In genomic region chr5:611731-612486, GRCh38 we compare ENCODE assay signal across 8 cellular contexts. TPM values are rescaled to one million over a fixed set of nuclear protein-coding genes. Genes with fewer than 3 reads are reported as not detected.
DNase-seq lines count a peak whose midpoint lies in the region; ATAC-seq and TF ChIP-seq lines count a peak whose summit lies in the region.

Gene CEP72, plus strand, starts transcription at chr5:612340. Its CDS starts 22 bp downstream, at chr5:612362.

- no peak for TF ChIP-seq CTCF in Caco-2 (IDR thresholded peaks at IDR 0.05; ENCODE audit: insufficient read depth in 1 of 2, low read depth in 1 of 2, low read length in 1 of 2, severe bottlenecking in 1 of 2, unreplicated experiment in 1 of 2)
- no peak for TF ChIP-seq CTCF in OCI-LY1 (IDR thresholded peaks at IDR 0.05; ENCODE audit: low read length)
- TF ChIP-seq CTCF in epithelial cell of esophagus (IDR thresholded peaks at IDR 0.05; ENCODE audit: insufficient read depth, low read depth, low read length, missing control alignments): no peak

- DNase-seq in Caco-2 (peak; percentile 91 to 92), epithelial cell of esophagus (ENCODE audit: low read depth) (peak; percentile 90), mucosa of gallbladder (ENCODE audit: low spot score) (peak; percentile 91)
- peak; percentile 98 for DNase-seq in activated CD8-positive, alpha-beta memory T cell treated with anti-CD3 and anti-CD28 coated beads, Interleukin-2, amount 50 U/mL, for 48 hours
- peak; percentile 90 to 93 for DNase-seq in stimulated activated CD8-positive, alpha-beta memory T cell treated with anti-CD3 and anti-CD28 coated beads, Interleukin-2, amount 100 ng/mL, for 48 hours (ENCODE audit: low read depth in 2 of 2)

- ATAC-seq in GM21381 (IDR thresholded peaks at IDR 0.05; ENCODE audit: unreplicated experiment): peak; percentile 85

- H3K4me2 ChIP-seq in OCI-LY1 (ENCODE audit: low read length): peak within 1 kb of the TSS; percentile 84

- no TSS peak for BruUV-seq in Caco-2 (replicated peaks; lab: Mats Ljungman, UMichigan)

- H3K9me2 ChIP-seq in OCI-LY1 (ENCODE audit: low read depth, low read length): no peaks in the 10 kb centered on the region

- H3K4me3 Mint-ChIP-seq in Caco-2 (ENCODE audit: unreplicated experiment): peak within 1 kb of the TSS; percentile 93

- H3F3A ChIP-seq in OCI-LY1 (ENCODE audit: insufficient read depth, low read length): no peaks in the 10 kb centered on the region

- H3K27me3 Mint-ChIP-seq in Caco-2 (ENCODE audit: insufficient read depth, unreplicated experiment): no peaks in the 10 kb centered on the region

- H3K9me3 ChIP-seq in Caco-2 (peaks cover 13% of the 10 kb centered on the region; the same call in 1 of the 2 replicates), HUES6 (ENCODE audit: control insufficient read depth, insufficient read depth, low read depth, low read length) (no peaks in the 10 kb centered on the region), OCI-LY1 (ENCODE audit: low read length) (peaks cover 7% of the 10 kb centered on the region; the same call in 1 of the 2 replicates)

- H3K36me3 ChIP-seq in Caco-2 (ENCODE audit: control insufficient read depth, insufficient read depth, low read length) (no peaks in the 10 kb centered on the region), HUES6 (ENCODE audit: control insufficient read depth, insufficient read depth, low read length) (no peaks in the 10 kb centered on the region), OCI-LY1 (ENCODE audit: insufficient read depth, low read length) (peaks cover 30% of the 10 kb centered on the region)

- H3K4me1 Mint-ChIP-seq in Caco-2 (ENCODE audit: low read depth, unreplicated experiment): peaks cover 13% of the 10 kb centered on the region

- peaks cover 33% of the 10 kb centered on the region for H3K9me3 Mint-ChIP-seq in Caco-2 (ENCODE audit: unreplicated experiment)

- H3K27ac Mint-ChIP-seq in Caco-2 (ENCODE audit: unreplicated experiment): peak within 1 kb of the TSS; percentile 90

- peaks cover 4% of the 10 kb centered on the region; the same call in 1 of the 2 replicates for H3K4me1 ChIP-seq in Caco-2
- H3K4me1 ChIP-seq in HUES6 (ENCODE audit: control insufficient read depth, insufficient read depth, low read length): no peaks in the 10 kb centered on the region; the same call in 1 of the 2 replicates
- H3K4me1 ChIP-seq in OCI-LY1 (ENCODE audit: insufficient read depth, low read length, severe bottlenecking): peaks cover 26% of the 10 kb centered on the region

- intact Hi-C loops in Caco-2 (cut with micrococcal nuclease; ENCODE audit: unreplicated experiment): loop anchor here (10.0 kb wide), 1 partner anchor 167 kb away; the partner anchor contains the start of gene EXOC3

- H2AFZ ChIP-seq in OCI-LY1 (ENCODE audit: low read length): no peak within 1 kb of the TSS

- no peaks in the 10 kb centered on the region for H4K20me1 ChIP-seq in OCI-LY1 (ENCODE audit: insufficient read depth, low read length)

- H3K79me2 ChIP-seq in OCI-LY1 (ENCODE audit: insufficient read depth, low read length): peaks cover 41% of the 10 kb centered on the region

- H3K27ac ChIP-seq in HUES6 (ENCODE audit: low read depth, low read length): peak within 1 kb of the TSS; percentile 58; the same call in 1 of the 2 replicates
- H3K27ac ChIP-seq in OCI-LY1 (ENCODE audit: low read depth, low read length, poor library complexity, severe bottlenecking): no peak within 1 kb of the TSS

- peak within 1 kb of the TSS; percentile 77 for H3K9ac ChIP-seq in HUES6 (ENCODE audit: low read length)
- H3K9ac ChIP-seq in OCI-LY1 (ENCODE audit: low read length): peak within 1 kb of the TSS; percentile 79

- H3K4me3 ChIP-seq in Caco-2 (ENCODE audit: low read depth, low read length) (peak within 1 kb of the TSS; percentile 85), HUES6 (ENCODE audit: low read depth, low read length) (peak within 1 kb of the TSS; percentile 96), OCI-LY1 (ENCODE audit: low read depth, low read length, poor library complexity, severe bottlenecking) (peak within 1 kb of the TSS; percentile 81), epithelial cell of esophagus (ENCODE audit: low read length) (peak within 1 kb of the TSS; percentile 70)

- H3K27me3 ChIP-seq in Caco-2 (replicated peaks; ENCODE audit: control insufficient read depth, insufficient read depth, low read length): no peaks in the 10 kb centered on the region
- H3K27me3 ChIP-seq in HUES6 (ENCODE audit: control insufficient read depth, insufficient read depth, low read length): 0 out of 2 replicates have a peak, but pooled peaks cover 5% of the 10 kb centered on the region
- H3K27me3 ChIP-seq in OCI-LY1 (ENCODE audit: insufficient read depth, low read length): no peaks in the 10 kb centered on the region

- H3K36me3 Mint-ChIP-seq in Caco-2 (ENCODE audit: insufficient read depth, unreplicated experiment): peaks cover 47% of the 10 kb centered on the region

- CTCF ChIA-PET in Caco-2 (lab: Charles Lee): interaction anchor here (1.0 kb wide), 1 partner anchor 165 kb away, joined by 3 read pairs; no protein-coding TSS in a partner anchor

- POLR2A ChIA-PET in Caco-2 (lab: Charles Lee): interaction anchor here (0.6 kb wide), 1 partner anchor 87 kb away, joined by 3 read pairs; no protein-coding TSS in a partner anchor

RNA-seq across cellular contexts. Expression of gene CEP72, which starts in this region (rescaled TPM):
- total RNA-seq in Caco-2 (2022): 36.6 and 38.7 TPM in 2 replicates
- 26.7 TPM for total RNA-seq in mucosa of gallbladder
